Comparison of ENCODE assay signal across 37 cellular contexts in the genomic region with DNA sequence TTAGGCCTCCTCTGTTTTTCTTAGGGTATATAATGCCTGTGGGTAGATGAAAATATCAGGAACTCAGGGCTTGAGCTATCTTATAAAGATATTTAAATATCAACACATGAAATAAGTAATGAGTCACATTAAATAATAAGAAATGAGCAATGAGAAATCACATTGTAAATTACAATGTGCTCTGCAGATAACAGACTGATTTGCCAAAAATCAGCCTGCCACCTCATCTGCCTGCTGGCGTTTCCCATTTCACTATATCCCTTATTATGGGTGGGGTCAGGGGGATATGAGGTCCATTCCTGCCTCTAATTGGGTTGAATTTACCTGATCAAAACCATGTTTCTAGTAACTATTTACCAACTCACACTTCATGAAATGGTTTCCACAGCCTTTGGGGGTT.
"Had no signal": no experiment of that assay in that cellular context is flagged by ENCODE, and none has a peak within 500 bp of the region (broad histone marks: within the 10 kb centered on the region; RNA-seq: fewer than 3 reads in every experiment).

No MANE protein-coding gene starts in this region.

- H3K4me2 ChIP-seq: hepatocyte had no signal

- H3K4me3 ChIP-seq: ascending aorta, breast epithelium, cardiac muscle cell, colonic mucosa, dorsolateral prefrontal cortex, heart right ventricle, hepatocyte had no signal

- H3K9me3 ChIP-seq: ascending aorta, breast epithelium, colonic mucosa, heart right ventricle had no signal

- H2AFZ ChIP-seq: hepatocyte had no signal

- H3K36me3 Mint-ChIP-seq: activated CD8-positive, alpha-beta memory T cell treated with anti-CD3 and anti-CD28 coated beads, Interleukin-2, amount 10 ng/mL, durations not matched to agents 7 days and 5 days; activated naive CD4-positive, alpha-beta T cell treated with anti-CD3 and anti-CD28 coated beads, Interleukin-2, amount 50 U/mL, for 72 hours; activated naive CD8-positive, alpha-beta T cell treated with anti-CD3 and anti-CD28 coated beads, Interleukin-2, amount 10 ng/mL, durations not matched to agents 7 days and 5 days; brain; T-cell had no signal

- FAIRE-seq: frontal cortex had no signal

- DNase-seq: activated B cell treated with CpG ODN at 0.5 μM for 24 hours; activated CD4-positive, alpha-beta T cell treated with anti-CD3 and anti-CD28 coated beads for 48 hours; activated CD4-positive, alpha-beta T cell treated with anti-CD3 and anti-CD28 coated beads, Interleukin-2, amount 50 U/mL, for 1 hour; activated CD4-positive, alpha-beta T cell treated with anti-CD3 and anti-CD28 coated beads, Interleukin-2, amount 50 U/mL, for 48 hours; activated CD8-positive, alpha-beta memory T cell treated with anti-CD3 and anti-CD28 coated beads, Interleukin-2, amount 10 ng/mL, durations not matched to agents 7 days and 5 days; activated CD8-positive, alpha-beta memory T cell treated with anti-CD3 and anti-CD28 coated beads, Interleukin-2, amount 50 U/mL, for 4 hours; activated CD8-positive, alpha-beta T cell treated with anti-CD3 and anti-CD28 coated beads for 36 hours; activated effector memory CD4-positive, alpha-beta T cell treated with anti-CD3 and anti-CD28 coated beads, Interleukin-2, amount 50 U/mL, for 16 hours; activated naive CD4-positive, alpha-beta T cell treated with anti-CD3 and anti-CD28 coated beads for 36 hours; activated naive CD8-positive, alpha-beta T cell treated with anti-CD3 and anti-CD28 coated beads, Interleukin-2, amount 10 ng/mL, durations not matched to agents 7 days and 5 days; activated T-cell treated with anti-CD3 and anti-CD28 coated beads for 4 hours; activated T-cell treated with anti-CD3 and anti-CD28 coated beads, Interleukin-2, amount 50 U/mL, for 4 hours; central memory CD4-positive, alpha-beta T cell; cerebellar nuclear complex; colonic mucosa; dorsolateral prefrontal cortex; effector memory CD4-positive, alpha-beta T cell; endodermal cell; foreskin fibroblast; glutamatergic neuron; heart right ventricle; T-cell; T1000 had no signal

- H3K27me3 ChIP-seq: ascending aorta, breast epithelium, cardiac muscle cell, colonic mucosa had no signal

- H3K36me3 ChIP-seq: ascending aorta, breast epithelium, cardiac muscle cell, colonic mucosa, heart right ventricle, WERI-Rb-1 had no signal

- H3K79me2 ChIP-seq: hepatocyte had no signal

- H3K4me1 Mint-ChIP-seq: activated B cell treated with CpG ODN at 0.5 μM for 24 hours; activated CD8-positive, alpha-beta memory T cell treated with anti-CD3 and anti-CD28 coated beads, Interleukin-2, amount 10 ng/mL, durations not matched to agents 7 days and 5 days; activated naive CD8-positive, alpha-beta T cell treated with anti-CD3 and anti-CD28 coated beads, Interleukin-2, amount 10 ng/mL, durations not matched to agents 7 days and 5 days; endodermal cell; T-cell had no signal

- H3K9me3 Mint-ChIP-seq: activated B cell treated with CpG ODN at 0.5 μM for 24 hours; activated CD8-positive, alpha-beta T cell treated with anti-CD3 and anti-CD28 coated beads for 36 hours; activated naive CD4-positive, alpha-beta T cell treated with anti-CD3 and anti-CD28 coated beads for 36 hours; activated naive CD4-positive, alpha-beta T cell treated with anti-CD3 and anti-CD28 coated beads, Interleukin-2, amount 50 U/mL, for 72 hours; activated naive CD8-positive, alpha-beta T cell treated with anti-CD3 and anti-CD28 coated beads, Interleukin-2, amount 10 ng/mL, durations not matched to agents 7 days and 5 days; activated T-cell treated with anti-CD3 and anti-CD28 coated beads, Interleukin-2, amount 50 U/mL, for 4 hours; activated T-helper 1 cell treated with anti-CD3 and anti-CD28 coated beads, Interleukin-12 subunit alpha, Interleukin-12 subunit beta, Interleukin-2, Interleukin-4 antibody, amounts not matched to agents 30 ng/mL and 10 ng/mL and 1 ng/mL, durations not matched to agents 14 hours and 24 hours and 36 hours; activated T-helper 2 cell treated with anti-CD3 and anti-CD28 coated beads, Interferon-gamma antibody, Interleukin-2, Interleukin-4, amounts not matched to agents 10 μg/mL and 5 μg/mL and 100 μg/mL, durations not matched to agents 14 hours and 24 hours and 36 hours; dendritic cell treated with granulocyte-macrophage colony-stimulating factor and Interleukin-4, amounts not matched to agents 40 ng/mL and 50 ng/mL, for 4 days; endodermal cell; T-cell; T-helper 1 cell treated with Interleukin-12 subunit alpha and Interleukin-12 subunit beta and Interleukin-4 antibody, amounts not matched to agents 30 μg/mL and 1 μg/mL, for 36 hours had no signal

- H3K27me3 Mint-ChIP-seq: activated CD8-positive, alpha-beta memory T cell treated with anti-CD3 and anti-CD28 coated beads, Interleukin-2, amount 10 ng/mL, durations not matched to agents 7 days and 5 days; activated CD8-positive, alpha-beta T cell treated with anti-CD3 and anti-CD28 coated beads for 36 hours; T-cell had no signal

- ATAC-seq: activated CD4-positive, CD25-positive, alpha-beta regulatory T cell treated with anti-CD3 and anti-CD28 coated beads, Interleukin-2, amount 50 U/mL, for 24 hours; activated CD8-positive, alpha-beta memory T cell treated with anti-CD3 and anti-CD28 coated beads, Interleukin-2, amount 10 ng/mL, durations not matched to agents 7 days and 5 days; activated CD8-positive, alpha-beta T cell treated with anti-CD3 and anti-CD28 coated beads for 36 hours; activated naive CD4-positive, alpha-beta T cell treated with anti-CD3 and anti-CD28 coated beads, Interleukin-2, amount 50 U/mL, for 72 hours; activated T-cell treated with anti-CD3 and anti-CD28 coated beads, Interleukin-2, amount 50 U/mL, for 4 hours; esophagus mucosa; T-cell had no signal

- H3K4me3 Mint-ChIP-seq: activated B cell treated with CpG ODN at 0.5 μM for 24 hours; activated CD8-positive, alpha-beta memory T cell treated with anti-CD3 and anti-CD28 coated beads, Interleukin-2, amount 10 ng/mL, durations not matched to agents 7 days and 5 days; activated CD8-positive, alpha-beta T cell treated with anti-CD3 and anti-CD28 coated beads for 36 hours; activated naive CD4-positive, alpha-beta T cell treated with anti-CD3 and anti-CD28 coated beads for 36 hours; activated naive CD8-positive, alpha-beta T cell treated with anti-CD3 and anti-CD28 coated beads, Interleukin-2, amount 10 ng/mL, durations not matched to agents 7 days and 5 days; activated T-cell treated with anti-CD3 and anti-CD28 coated beads, Interleukin-2, amount 50 U/mL, for 4 hours; activated T-helper 1 cell treated with anti-CD3 and anti-CD28 coated beads, Interleukin-12 subunit alpha, Interleukin-12 subunit beta, Interleukin-2, Interleukin-4 antibody, amounts not matched to agents 30 ng/mL and 10 ng/mL and 1 ng/mL, durations not matched to agents 14 hours and 24 hours and 36 hours; brain; dendritic cell treated with granulocyte-macrophage colony-stimulating factor and Interleukin-4, amounts not matched to agents 40 ng/mL and 50 ng/mL, for 4 days; endodermal cell; T-cell; T-helper 1 cell treated with Interleukin-12 subunit alpha and Interleukin-12 subunit beta and Interleukin-4 antibody, amounts not matched to agents 30 μg/mL and 1 μg/mL, for 36 hours had no signal

- H3K4me1 ChIP-seq: ascending aorta, breast epithelium, colonic mucosa had no signal

- H3K27ac Mint-ChIP-seq: activated B cell treated with CpG ODN at 0.5 μM for 24 hours; activated CD8-positive, alpha-beta memory T cell treated with anti-CD3 and anti-CD28 coated beads, Interleukin-2, amount 10 ng/mL, durations not matched to agents 7 days and 5 days; activated CD8-positive, alpha-beta T cell treated with anti-CD3 and anti-CD28 coated beads for 36 hours; activated naive CD4-positive, alpha-beta T cell treated with anti-CD3 and anti-CD28 coated beads for 36 hours; activated naive CD4-positive, alpha-beta T cell treated with anti-CD3 and anti-CD28 coated beads, Interleukin-2, amount 50 U/mL, for 72 hours; activated naive CD8-positive, alpha-beta T cell treated with anti-CD3 and anti-CD28 coated beads, Interleukin-2, amount 10 ng/mL, durations not matched to agents 7 days and 5 days; activated T-helper 1 cell treated with anti-CD3 and anti-CD28 coated beads, Interleukin-12 subunit alpha, Interleukin-12 subunit beta, Interleukin-2, Interleukin-4 antibody, amounts not matched to agents 30 ng/mL and 10 ng/mL and 1 ng/mL, durations not matched to agents 14 hours and 24 hours and 36 hours; activated T-helper 2 cell treated with anti-CD3 and anti-CD28 coated beads, Interferon-gamma antibody, Interleukin-2, Interleukin-4, amounts not matched to agents 10 μg/mL and 5 μg/mL and 100 μg/mL, durations not matched to agents 14 hours and 24 hours and 36 hours; dendritic cell treated with granulocyte-macrophage colony-stimulating factor and Interleukin-4, amounts not matched to agents 40 ng/mL and 50 ng/mL, for 4 days; endodermal cell; T-cell; T-helper 1 cell treated with Interleukin-12 subunit alpha and Interleukin-12 subunit beta and Interleukin-4 antibody, amounts not matched to agents 30 μg/mL and 1 μg/mL, for 36 hours had no signal

- H3K27ac ChIP-seq: ascending aorta, breast epithelium, cardiac muscle cell, colonic mucosa, dorsolateral prefrontal cortex, heart right ventricle, hepatocyte had no signal
